In the genomic region with DNA sequence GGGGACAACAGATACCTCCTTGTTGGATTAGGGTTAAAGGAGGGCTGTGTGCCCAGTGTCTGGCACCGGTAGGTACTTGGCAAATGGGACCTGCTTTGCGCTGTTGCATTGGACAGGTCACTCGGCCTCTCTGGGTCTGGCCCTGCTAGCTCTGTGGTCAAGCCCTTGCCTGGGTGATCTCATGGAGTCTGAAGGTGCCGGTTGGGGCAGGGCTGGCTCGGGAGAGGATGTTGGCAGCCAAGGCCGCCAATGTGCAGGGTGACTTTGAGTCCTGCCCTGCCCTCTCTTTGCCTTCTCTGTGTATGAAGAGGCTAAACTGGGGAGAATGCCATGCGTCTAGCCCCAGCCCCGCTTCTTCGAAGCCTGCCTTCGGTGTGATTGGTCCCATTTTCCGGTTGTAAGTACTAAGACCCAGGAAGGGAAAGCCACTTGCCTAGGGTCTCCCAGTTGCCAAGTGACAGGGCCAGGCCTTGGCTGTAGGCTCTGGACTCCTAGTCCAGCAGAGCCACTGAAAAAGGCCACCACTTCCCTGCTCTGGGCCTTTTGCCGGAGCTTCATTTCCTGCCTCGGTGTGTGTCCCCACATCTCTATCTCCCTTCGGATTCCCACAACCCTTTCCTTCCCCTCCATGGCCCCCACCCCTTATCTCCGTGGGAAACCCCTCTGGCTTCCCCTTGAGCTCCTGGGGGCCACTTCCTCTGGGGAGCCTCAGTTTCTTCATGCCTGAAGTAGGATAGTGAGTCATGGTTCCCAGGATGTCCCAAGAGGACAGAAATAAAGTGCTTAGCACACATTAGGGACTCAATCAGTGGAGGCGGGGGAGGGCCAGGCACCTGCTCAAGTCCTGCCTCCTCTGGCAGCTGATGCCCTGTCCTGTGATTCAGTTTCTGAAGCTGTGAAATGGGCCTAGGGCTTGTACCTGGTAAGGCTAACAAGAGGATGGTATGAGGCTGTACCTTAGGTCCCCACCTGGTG, we compare ENCODE assay signal across 11 cellular contexts. TPM values are rescaled to one million over a fixed set of nuclear protein-coding genes. Genes with fewer than 3 reads are reported as not detected.
A peak's percentile ranks its signal among the peaks of the same experiment; 100 is the strongest.
DNase-seq lines count a peak whose midpoint lies in the region; ATAC-seq and TF ChIP-seq lines count a peak whose summit lies in the region.
"Had no signal": no experiment of that assay in that cellular context is flagged by ENCODE, and none has a peak within 500 bp of the region (broad histone marks: within the 10 kb centered on the region; RNA-seq: fewer than 3 reads in every experiment).

No MANE protein-coding gene starts in this region.

- intact Hi-C loops in IMR-90 (cut with micrococcal nuclease) (no loop called here), PC-9 (cut with micrococcal nuclease; ENCODE audit: unreplicated experiment) (no loop called here)

- no peak overlapping the region for H4K5ac ChIP-seq in IMR-90 (ENCODE audit: low read depth, low read length)

- no peaks in the 10 kb centered on the region for H3K36me3 Mint-ChIP-seq in neural crest cell (ENCODE audit: low read depth)

- BruUV-seq in IMR-90 (replicated peaks; lab: Mats Ljungman, UMichigan), result no TSS peak
- BruUV-seq in PC-9 (replicated peaks; lab: Mats Ljungman, UMichigan), result no TSS peak

- POLR2A ChIA-PET in IMR-90 (lab: Charles Lee; ENCODE audit: unreplicated experiment), result no interaction called here
- POLR2A ChIA-PET in PC-9 (lab: Charles Lee; ENCODE audit: unreplicated experiment), result no interaction called here

- dilution Hi-C loops in IMR-90 (cut with HindIII; ENCODE audit: low sequenced_read_pairs, unreplicated experiment), result no loop called here

- H3K4me3 ChIP-seq in IMR-90 (ENCODE audit: insufficient read depth, low read depth, low read length) (no peak overlapping the region), coronary artery (peak overlapping the region; percentile 0), PC-9 (no peak overlapping the region)
- H3K4me3 ChIP-seq: prostate gland had no signal

- peaks cover 15% of the 10 kb centered on the region for H3K36me3 ChIP-seq in IMR-90 (ENCODE audit: control insufficient read depth, insufficient read depth, low read length)
- no peaks in the 10 kb centered on the region for H3K36me3 ChIP-seq in PC-9 (ENCODE audit: low read depth)
- H3K36me3 ChIP-seq: prostate gland had no signal

- TF ChIP-seq CTCF in IMR-90 (conservative IDR thresholded peaks at IDR 0.05; ENCODE audit: low read depth, low read length) (no peak), coronary artery (IDR thresholded peaks at IDR 0.05) (no peak), neural crest cell (conservative IDR thresholded peaks at IDR 0.05) (no peak), PC-9 (conservative IDR thresholded peaks at IDR 0.05) (no peak)

- no peak overlapping the region for H3K56ac ChIP-seq in IMR-90 (ENCODE audit: extremely low read depth, insufficient read depth, low read length)

- H2AFZ ChIP-seq in IMR-90 (replicated peaks; ENCODE audit: low read length, poor library complexity) (no peak overlapping the region), PC-9 (no peak overlapping the region)

- no peak overlapping the region for H3K14ac ChIP-seq in IMR-90 (replicated peaks; ENCODE audit: low read depth, low read length)

- H3K9me3 Mint-ChIP-seq in neural crest cell, result no peaks in the 10 kb centered on the region

- H3K23ac ChIP-seq in IMR-90 (ENCODE audit: low read depth, low read length), result no peak overlapping the region

- DNase-seq in AG20443 (ENCODE audit: low spot score) (peak; percentile 54), IMR-90 (peak; percentile 17), coronary artery (ENCODE audit: low spot score) (peak; percentile 72), neural crest cell (ENCODE audit: low read depth, low spot score) (no peak), PC-9 (no peak)
- no peak for DNase-seq in activated CD8-positive, alpha-beta memory T cell treated with anti-CD3 and anti-CD28 coated beads for 24 hours
- no peak for DNase-seq in NK-92 treated with Interleukin-12 subunit alpha and Interleukin-12 subunit beta, amount 100 ng/mL, for 24 hours (lab: John Stamatoyannopoulos, UW)
- DNase-seq: activated naive CD4-positive, alpha-beta T cell treated with anti-CD3 and anti-CD28 coated beads, Interleukin-2, amount 50 U/mL, for 16 hours; NCI-H510A had no signal

- H3K4me2 ChIP-seq in IMR-90 (ENCODE audit: low read depth, low read length), result no peak overlapping the region
- no peak overlapping the region for H3K4me2 ChIP-seq in PC-9

- H3K4me1 ChIP-seq in IMR-90 (ENCODE audit: control insufficient read depth, insufficient read depth, low read length) (peaks cover 13% of the 10 kb centered on the region), PC-9 (replicated peaks; ENCODE audit: insufficient read depth) (peaks cover 6% of the 10 kb centered on the region)

- 94% methylated on average over 7 of the region's 16 CpGs; no CpG with 5 or more reads in 1 of the 2 experiments for WGBS in IMR-90 (ENCODE audit: extremely low coverage in 2 of 2, insufficient read length in 1 of 2), 2 experiments

- H3K4me3 Mint-ChIP-seq in neural crest cell, result peak overlapping the region; percentile 84

- peak overlapping the region; percentile 84 for H3K27ac Mint-ChIP-seq in neural crest cell (ENCODE audit: unreplicated experiment)

- no peak overlapping the region for H3K9ac ChIP-seq in IMR-90 (ENCODE audit: low read depth, low read length)

- peaks cover 21% of the 10 kb centered on the region; the same call in 1 of the 2 replicates for H3F3A ChIP-seq in PC-9 (ENCODE audit: insufficient read depth, low read depth)

- H2BK120ac ChIP-seq in IMR-90 (ENCODE audit: low read depth, low read length), result no peak overlapping the region

- H3K9me1 ChIP-seq in IMR-90 (ENCODE audit: insufficient read depth, low read length), result peaks cover 23% of the 10 kb centered on the region

- no peak overlapping the region for H4K8ac ChIP-seq in IMR-90 (ENCODE audit: low read depth in 2 of 2, low read length in 2 of 2)

- CTCF ChIA-PET in IMR-90 (lab: Yijun Ruan, JAX) (no interaction called here), PC-9 (lab: Charles Lee) (no interaction called here)

- ATAC-seq in IMR-90 (ENCODE audit: low read depth), result no peak
- ATAC-seq in GM19324 (IDR thresholded peaks at IDR 0.05; ENCODE audit: low FRiP score, unreplicated experiment), result no peak

- H3K27me3 ChIP-seq in IMR-90 (ENCODE audit: control insufficient read depth, insufficient read depth, low read length) (no peaks in the 10 kb centered on the region), PC-9 (ENCODE audit: insufficient read depth, low read depth) (no peaks in the 10 kb centered on the region)

- no peaks in the 10 kb centered on the region for H3K9me2 ChIP-seq in PC-9 (ENCODE audit: insufficient read depth)

- H4K91ac ChIP-seq in IMR-90 (ENCODE audit: insufficient read depth, low read depth, low read length), result no peak overlapping the region

- peaks cover 68% of the 10 kb centered on the region for H4K20me1 ChIP-seq in IMR-90 (ENCODE audit: insufficient read depth, low read length)
- H4K20me1 ChIP-seq in PC-9 (ENCODE audit: insufficient read depth), result peaks cover 2% of the 10 kb centered on the region; the same call in 1 of the 2 replicates

- no peak overlapping the region for H2AK9ac ChIP-seq in IMR-90 (replicated peaks; ENCODE audit: low read depth, low read length, poor library complexity)

- H3K18ac ChIP-seq in IMR-90 (ENCODE audit: low read depth, low read length), result no peak overlapping the region

- H3K27ac ChIP-seq in IMR-90 (ENCODE audit: insufficient read depth, low read length), result no peak overlapping the region
- peak overlapping the region in 1 of 2 donors; percentile 40 for H3K27ac ChIP-seq in coronary artery
- H3K27ac ChIP-seq in PC-9, result no peak overlapping the region
- H3K27ac ChIP-seq: prostate gland had no signal

- no peak for TF ChIP-seq RAD21 in IMR-90 (IDR thresholded peaks at IDR 0.05; ENCODE audit: low read length)

- in situ Hi-C loops in IMR-90 (cut with MboI; ENCODE audit: low sequenced_read_pairs), result no loop called here

- H3K9me3 ChIP-seq in IMR-90 (ENCODE audit: control insufficient read depth, insufficient read depth, low read length), result no peaks in the 10 kb centered on the region
- no peaks in the 10 kb centered on the region for H3K9me3 ChIP-seq in PC-9 (ENCODE audit: insufficient read depth, low read depth)
- H3K9me3 ChIP-seq: prostate gland had no signal

- no peak overlapping the region for H2BK20ac ChIP-seq in IMR-90 (ENCODE audit: low read depth, low read length)

- H3K79me1 ChIP-seq in IMR-90 (ENCODE audit: low read depth in 1 of 2, low read length in 2 of 2), result peaks cover 38 to 92% of the 10 kb centered on the region in 2 experiments

- no peak overlapping the region for H2BK15ac ChIP-seq in IMR-90 (ENCODE audit: low read depth, low read length)

- peaks cover 53% of the 10 kb centered on the region for H3K4me1 Mint-ChIP-seq in neural crest cell

- 0 out of 2 replicates have a peak, but pooled peaks cover 5% of the 10 kb centered on the region for H3K79me2 ChIP-seq in PC-9 (ENCODE audit: low read depth)

- no peak for TF ChIP-seq POLR2A in IMR-90 (IDR thresholded peaks at IDR 0.05; ENCODE audit: low read depth, low read length)

- no peak overlapping the region for H2BK5ac ChIP-seq in IMR-90 (ENCODE audit: low read depth, low read length, poor library complexity, severe bottlenecking)

- no peak overlapping the region for H3K4ac ChIP-seq in IMR-90 (ENCODE audit: low read depth, low read length)

- no peak overlapping the region for H2AK5ac ChIP-seq in IMR-90 (ENCODE audit: low read depth, low read length)

- H3K27me3 Mint-ChIP-seq in neural crest cell (ENCODE audit: low read depth), result no peaks in the 10 kb centered on the region

TF ChIP-seq in IMR-90, 13 proteins besides CTCF, POLR2A, EP300 and RAD21 (continues in another document):
- no peak for TF ChIP-seq CEBPB (IDR thresholded peaks at IDR 0.05; ENCODE audit: low read depth, low read length)
- TF ChIP-seq NFE2L2 (IDR thresholded peaks at IDR 0.05; ENCODE audit: low read depth, low read length), result no peak
- TF ChIP-seq CHD1 (IDR thresholded peaks at IDR 0.05; ENCODE audit: low read depth, low read length), result no peak
- TF ChIP-seq, protein P1, sequence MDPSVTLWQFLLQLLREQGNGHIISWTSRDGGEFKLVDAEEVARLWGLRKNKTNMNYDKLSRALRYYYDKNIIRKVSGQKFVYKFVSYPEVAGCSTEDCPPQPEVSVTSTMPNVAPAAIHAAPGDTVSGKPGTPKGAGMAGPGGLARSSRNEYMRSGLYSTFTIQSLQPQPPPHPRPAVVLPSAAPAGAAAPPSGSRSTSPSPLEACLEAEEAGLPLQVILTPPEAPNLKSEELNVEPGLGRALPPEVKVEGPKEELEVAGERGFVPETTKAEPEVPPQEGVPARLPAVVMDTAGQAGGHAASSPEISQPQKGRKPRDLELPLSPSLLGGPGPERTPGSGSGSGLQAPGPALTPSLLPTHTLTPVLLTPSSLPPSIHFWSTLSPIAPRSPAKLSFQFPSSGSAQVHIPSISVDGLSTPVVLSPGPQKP (IDR thresholded peaks at IDR 0.05; ENCODE audit: borderline replicate concordance, low read depth, low read length), result no peak
- TF ChIP-seq SMC3 (IDR thresholded peaks at IDR 0.05; ENCODE audit: low read depth, low read length), result no peak
- no peak for TF ChIP-seq FOS (IDR thresholded peaks at IDR 0.05; ENCODE audit: low read depth, low read length)

RNA-seq across cellular contexts. Expression of a gene that starts 3.9 kb away (rescaled TPM):
- total RNA-seq in IMR-90 (2012; rRNA removed) (6.7 and 7.0 TPM in 2 replicates), neural crest cell (58.6 and 60.4 TPM in 2 replicates), PC-9 (2021) (56.8 and 58.4 TPM in 2 replicates)
- polyA plus RNA-seq in IMR-90 (2012; rRNA removed), result 19.8 and 24.2 TPM in 2 replicates
- polyA plus RNA-seq in IMR-90 (2012; cell fraction: cytosol; rRNA removed), result 10.7 and 21.0 TPM in 2 replicates
- polyA plus RNA-seq in IMR-90 (2012; cell fraction: nucleus; rRNA removed; ENCODE audit: low replicate concordance), result 66.9 and 101 TPM in 2 replicates

Comparison
In these comparisons a context has a peak if more than half of its experiments do, and no peak if none do; other contexts are left out.
1. DNase-seq: peak in AG20443 (single experiment), IMR-90 (single experiment) and coronary artery (single experiment); none in neural crest cell (single experiment), activated CD8-positive, alpha-beta memory T cell treated with anti-CD3 and anti-CD28 coated beads for 24 hours (single experiment), NK-92 treated with Interleukin-12 subunit alpha and Interleukin-12 subunit beta, amount 100 ng/mL, for 24 hours (single experiment) and PC-9 (0 of 2).